ENCODE assay signal across 8 cellular contexts in genomic region chr15:82709081-82709420, GRCh38. TPM values are rescaled to one million over a fixed set of nuclear protein-coding genes. Genes with fewer than 3 reads are reported as not detected.
DNase-seq lines count a peak whose midpoint lies in the region; ATAC-seq and TF ChIP-seq lines count a peak whose summit lies in the region.

No MANE protein-coding gene starts in this region.

- intact Hi-C loops in left ventricle myocardium inferior (cut with micrococcal nuclease) = no loop called here
- intact Hi-C loops in cardiac septum (cut with DNase I) = no loop called here
- intact Hi-C loops in upper lobe of right lung (cut with DNase I) = no loop called here

- H3K27me3 ChIP-seq in left ventricle myocardium inferior (ENCODE audit: low read depth) (peaks cover 69% of the 10 kb centered on the region), upper lobe of right lung (peaks cover under 1% of the 10 kb centered on the region)

- H3K4me1 ChIP-seq in left ventricle myocardium inferior (peaks cover 16% of the 10 kb centered on the region), upper lobe of right lung (peaks cover 11% of the 10 kb centered on the region)

- H3K9me3 ChIP-seq in left ventricle myocardium inferior (replicated peaks) (no peaks in the 10 kb centered on the region), upper lobe of right lung (no peaks in the 10 kb centered on the region)

- no peak for TF ChIP-seq CTCF in left ventricle myocardium inferior (IDR thresholded peaks at IDR 0.05; ENCODE audit: borderline replicate concordance)
- TF ChIP-seq CTCF in upper lobe of right lung (IDR thresholded peaks at IDR 0.05) = no peak

- H3K36me3 ChIP-seq in left ventricle myocardium inferior (no peaks in the 10 kb centered on the region), upper lobe of right lung (no peaks in the 10 kb centered on the region)

- H3K27ac ChIP-seq in left ventricle myocardium inferior (replicated peaks) (no peak overlapping the region), upper lobe of right lung (no peak overlapping the region)

- DNase-seq in left ventricle myocardium inferior = no peak
- DNase-seq in cardiac septum (ENCODE audit: low spot score) = no peak
- peak; percentile 47 for DNase-seq in SK-N-DZ (ENCODE audit: low spot score)
- DNase-seq in upper lobe of right lung = no peak
- no peak for DNase-seq in cerebellar nuclear complex (lab: John Stamatoyannopoulos, UW)
- no peak for DNase-seq in NCI-H2107 treated with DMSO at 0.1 percent for 48 hours (lab: John Stamatoyannopoulos, UW; ENCODE audit: unreplicated experiment)

- no peak for ATAC-seq in upper lobe of right lung
- ATAC-seq in HG03439 (IDR thresholded peaks at IDR 0.05; ENCODE audit: unreplicated experiment) = no peak

- peak overlapping the region; percentile 76 for H3K4me3 ChIP-seq in left ventricle myocardium inferior
- peak overlapping the region; percentile 58 for H3K4me3 ChIP-seq in iPS-11a (ENCODE audit: low read depth, low read length)
- H3K4me3 ChIP-seq in upper lobe of right lung = peak overlapping the region; percentile 73

RNA-seq across cellular contexts. Expression of gene AP3B2, which starts 0.6 kb away (rescaled TPM):
- total RNA-seq in left ventricle myocardium inferior = 0.80 TPM
- 0.22 TPM for total RNA-seq in cardiac septum
- 27.8 and 47.4 TPM in 2 replicates for polyA plus RNA-seq in SK-N-DZ (2014; cell fraction: cytosol; rRNA removed)
- polyA plus RNA-seq in SK-N-DZ (2014; cell fraction: nucleus; rRNA removed) = 87.8 and 114 TPM in 2 replicates
- total RNA-seq in upper lobe of right lung = 3.8 TPM
